In genomic region chr15:27123808-27124207, GRCh38 we compare ENCODE assay signal across 16 cellular contexts.
DNase-seq lines count a peak whose midpoint lies in the region; ATAC-seq, FAIRE-seq and TF ChIP-seq lines count a peak whose summit lies in the region.
"Had no signal": no experiment of that assay in that cellular context is flagged by ENCODE, and none has a peak within 500 bp of the region (broad histone marks: within the 10 kb centered on the region; RNA-seq: fewer than 3 reads in every experiment).

No MANE protein-coding gene starts in this region.

- WGBS in GM23248 (ENCODE audit: low coverage in 1 of 2, low lambda C conversion rate in 2 of 2, missing lambda C conversion rate in 2 of 2), 2 experiments, result 28 to 40% methylated on average over 7 of the region's 7 CpGs
- WGBS in mesendoderm (ENCODE audit: extremely low coverage, insufficient coverage, low lambda C conversion rate), result no CpG with 5 or more reads among the region's 7 CpGs

- intact Hi-C loops in tibial artery (cut with DNase I; ENCODE audit: low total_unique reads), result no loop called here
- intact Hi-C loops in activated naive CD4-positive, alpha-beta T cell treated with anti-CD3 and anti-CD28 coated beads for 36 hours (cut with micrococcal nuclease), result no loop called here

- H4K5ac ChIP-seq in mesendoderm (ENCODE audit: low read length), result no peak overlapping the region

- no peak overlapping the region for H3K56ac ChIP-seq in mesendoderm (ENCODE audit: low read length)

- no peak overlapping the region for H2BK120ac ChIP-seq in mesendoderm (ENCODE audit: low read depth, low read length)

- H3K9me3 Mint-ChIP-seq in astrocyte (ENCODE audit: unreplicated experiment), result no peaks in the 10 kb centered on the region
- peaks cover 3% of the 10 kb centered on the region for H3K9me3 Mint-ChIP-seq in activated naive CD4-positive, alpha-beta T cell treated with anti-CD3 and anti-CD28 coated beads for 36 hours

- H3K27ac ChIP-seq in GM23248, result no peak overlapping the region
- H3K27ac ChIP-seq in astrocyte (ENCODE audit: low read depth, low read length), result no peak overlapping the region
- no peak overlapping the region for H3K27ac ChIP-seq in mesendoderm (ENCODE audit: low read depth, low read length)
- H3K27ac ChIP-seq in tibial artery, result no peak overlapping the region
- H3K27ac ChIP-seq in RWPE1, result no peak overlapping the region

- H3K9me3 ChIP-seq in GM23248 (ENCODE audit: low read depth) (no peaks in the 10 kb centered on the region), astrocyte (ENCODE audit: insufficient read depth, low read depth, low read length) (no peaks in the 10 kb centered on the region), tibial artery (no peaks in the 10 kb centered on the region)

- peak; percentile 17 for DNase-seq in GM23248
- peak; percentile 51 for DNase-seq in astrocyte (ENCODE audit: low read depth)
- DNase-seq in mesendoderm, result no peak
- DNase-seq in tibial artery, result no peak
- no peak for DNase-seq in RWPE1 (ENCODE audit: low spot score)
- no peak for DNase-seq in activated naive CD4-positive, alpha-beta T cell treated with anti-CD3 and anti-CD28 coated beads for 36 hours
- DNase-seq: ACHN; C1 segment of cervical spinal cord; CD4-positive, alpha-beta T cell; EL; GDM1 had no signal

- no peak for FAIRE-seq in astrocyte (lab: Jason Lieb, UNC)
- FAIRE-seq: H54, HepG2, HTR-8/SVneo had no signal

- no peaks in the 10 kb centered on the region for H3K79me1 ChIP-seq in mesendoderm (ENCODE audit: low read length)

- H2AK5ac ChIP-seq in mesendoderm (ENCODE audit: low read length), result peak overlapping the region; percentile 67

- H3K23ac ChIP-seq in mesendoderm (ENCODE audit: low read length), result peak overlapping the region; percentile 33

- 0 out of 2 replicates have a peak, but pooled peaks cover 4% of the 10 kb centered on the region for H3K9me2 ChIP-seq in GM23248 (ENCODE audit: insufficient read depth)

- no peak for ATAC-seq in HG02759 (IDR thresholded peaks at IDR 0.05; ENCODE audit: unreplicated experiment)
- ATAC-seq: HepG2 had no signal

- no peak overlapping the region for H3K27ac Mint-ChIP-seq in astrocyte (ENCODE audit: unreplicated experiment)
- no peak overlapping the region for H3K27ac Mint-ChIP-seq in activated naive CD4-positive, alpha-beta T cell treated with anti-CD3 and anti-CD28 coated beads for 36 hours
- H3K27ac Mint-ChIP-seq: B cell; CD4-positive, alpha-beta T cell had no signal

- peaks cover 2% of the 10 kb centered on the region for H3K27me3 Mint-ChIP-seq in astrocyte (ENCODE audit: low read depth, unreplicated experiment)
- no peaks in the 10 kb centered on the region for H3K27me3 Mint-ChIP-seq in activated naive CD4-positive, alpha-beta T cell treated with anti-CD3 and anti-CD28 coated beads for 36 hours (ENCODE audit: low read depth)
- H3K27me3 Mint-ChIP-seq: B cell; CD4-positive, alpha-beta T cell had no signal

- H3K4ac ChIP-seq in mesendoderm (ENCODE audit: low read depth, low read length), result no peak overlapping the region

- CTCF ChIA-PET in RWPE1 (lab: Yijun Ruan, JAX), result no interaction called here
- CTCF ChIA-PET in activated naive CD4-positive, alpha-beta T cell treated with anti-CD3 and anti-CD28 coated beads for 36 hours (lab: Charles Lee), result no interaction called here

- H3K36me3 ChIP-seq in GM23248 (ENCODE audit: low read depth) (no peaks in the 10 kb centered on the region), astrocyte (ENCODE audit: insufficient read depth, low read length) (no peaks in the 10 kb centered on the region), mesendoderm (ENCODE audit: control insufficient read depth, insufficient read depth, low read length) (no peaks in the 10 kb centered on the region), tibial artery (no peaks in the 10 kb centered on the region)

- H3K4me2 ChIP-seq in GM23248 (ENCODE audit: unreplicated experiment), result no peak overlapping the region
- no peak overlapping the region for H3K4me2 ChIP-seq in astrocyte (ENCODE audit: low read length)
- no peak overlapping the region for H3K4me2 ChIP-seq in mesendoderm (ENCODE audit: low read length)

- H3K4me3 ChIP-seq in GM23248, result no peak overlapping the region
- no peak overlapping the region for H3K4me3 ChIP-seq in astrocyte (ENCODE audit: insufficient read depth, low read depth, low read length)
- H3K4me3 ChIP-seq in mesendoderm (ENCODE audit: low read length), result no peak overlapping the region
- H3K4me3 ChIP-seq in tibial artery, result no peak overlapping the region

- no peaks in the 10 kb centered on the region for H3K36me3 Mint-ChIP-seq in astrocyte (ENCODE audit: low read depth, unreplicated experiment)
- H3K36me3 Mint-ChIP-seq in activated naive CD4-positive, alpha-beta T cell treated with anti-CD3 and anti-CD28 coated beads for 36 hours (ENCODE audit: low read depth), result no peaks in the 10 kb centered on the region

- H3K27me3 ChIP-seq in GM23248 (replicated peaks; ENCODE audit: insufficient read depth), result no peaks in the 10 kb centered on the region
- H3K27me3 ChIP-seq in astrocyte (ENCODE audit: insufficient read depth, low read length), result no peaks in the 10 kb centered on the region
- H3K27me3 ChIP-seq in mesendoderm (ENCODE audit: insufficient read depth, low read length, poor library complexity), result no peaks in the 10 kb centered on the region
- H3K27me3 ChIP-seq in tibial artery, result no peaks in the 10 kb centered on the region

- in situ Hi-C loops in GM23248 (cut with MboI), result no loop called here

- H3K4me3 Mint-ChIP-seq in astrocyte (ENCODE audit: unreplicated experiment), result no peak overlapping the region
- no peak overlapping the region for H3K4me3 Mint-ChIP-seq in activated naive CD4-positive, alpha-beta T cell treated with anti-CD3 and anti-CD28 coated beads for 36 hours
- H3K4me3 Mint-ChIP-seq: B cell; CD4-positive, alpha-beta T cell had no signal

- H4K8ac ChIP-seq in mesendoderm (ENCODE audit: low read depth, low read length), result no peak overlapping the region

- H4K20me1 ChIP-seq in GM23248 (ENCODE audit: insufficient read depth) (no peaks in the 10 kb centered on the region), astrocyte (ENCODE audit: insufficient read depth, low read length) (no peaks in the 10 kb centered on the region)

- no peaks in the 10 kb centered on the region for H3F3A ChIP-seq in GM23248 (ENCODE audit: insufficient read depth)

- H3K4me1 Mint-ChIP-seq in astrocyte (ENCODE audit: low read depth, unreplicated experiment), result peaks cover 3% of the 10 kb centered on the region
- no peaks in the 10 kb centered on the region for H3K4me1 Mint-ChIP-seq in activated naive CD4-positive, alpha-beta T cell treated with anti-CD3 and anti-CD28 coated beads for 36 hours (ENCODE audit: low read depth)
- H3K4me1 Mint-ChIP-seq: B cell had no signal

- POLR2A ChIA-PET in RWPE1 (lab: Yijun Ruan, JAX; ENCODE audit: low non-redundant PET), result no interaction called here

- TF ChIP-seq CTCF in astrocyte (IDR thresholded peaks at IDR 0.05; ENCODE audit: insufficient read depth, low read depth, low read length), result no peak
- TF ChIP-seq CTCF in tibial artery (IDR thresholded peaks at IDR 0.05), result no peak
- TF ChIP-seq CTCF in RWPE1 (conservative IDR thresholded peaks at IDR 0.05; ENCODE audit: low read depth), result no peak

- H3K9ac ChIP-seq in GM23248 (no peak overlapping the region), astrocyte (ENCODE audit: low read length) (no peak overlapping the region), mesendoderm (ENCODE audit: low read length) (no peak overlapping the region)

- H3K18ac ChIP-seq in mesendoderm (ENCODE audit: low read length), result no peak overlapping the region

- H2AFZ ChIP-seq in GM23248, result no peak overlapping the region
- H2AFZ ChIP-seq in astrocyte (ENCODE audit: low read depth, low read length), result no peak overlapping the region

- H3K4me1 ChIP-seq in GM23248 (ENCODE audit: insufficient read depth) (no peaks in the 10 kb centered on the region), astrocyte (ENCODE audit: insufficient read depth, low read length) (peaks cover 4% of the 10 kb centered on the region), mesendoderm (ENCODE audit: control insufficient read depth, low read depth, low read length) (peaks cover 2% of the 10 kb centered on the region), tibial artery (no peaks in the 10 kb centered on the region)

- no peak overlapping the region for H2BK15ac ChIP-seq in mesendoderm (replicated peaks; ENCODE audit: low read depth)

- no peaks in the 10 kb centered on the region for H3K79me2 ChIP-seq in GM23248 (ENCODE audit: insufficient read depth)
- H3K79me2 ChIP-seq in astrocyte (ENCODE audit: insufficient read depth, low read length), result no peaks in the 10 kb centered on the region
- H3K79me2 ChIP-seq in mesendoderm (ENCODE audit: control insufficient read depth, insufficient read depth, low read length), result no peaks in the 10 kb centered on the region

- peak overlapping the region; percentile 29 for H2BK5ac ChIP-seq in mesendoderm (ENCODE audit: low read length)

Comparison
In these comparisons a context has a peak if more than half of its experiments do, and no peak if none do; other contexts are left out.
1. DNase-seq: peak in GM23248 (single experiment) and astrocyte (single experiment); none in mesendoderm (single experiment), tibial artery (0 of 2), RWPE1 (single experiment) and activated naive CD4-positive, alpha-beta T cell treated with anti-CD3 and anti-CD28 coated beads for 36 hours (single experiment).